ENCODE assay signal across 8 cellular contexts in genomic region chr5:150758210-150758533, GRCh38. TPM values are rescaled to one million over a fixed set of nuclear protein-coding genes. Genes with fewer than 3 reads are reported as not detected.
DNase-seq lines count a peak whose midpoint lies in the region; ATAC-seq and TF ChIP-seq lines count a peak whose summit lies in the region.

No MANE protein-coding gene starts in this region.

- peak; percentile 10 for ATAC-seq in GM21423 (IDR thresholded peaks at IDR 0.05; ENCODE audit: unreplicated experiment)

- peak overlapping the region; percentile 37; the same call in 1 of the 2 replicates for H3K9ac ChIP-seq in HUES48 (ENCODE audit: low read depth, low read length)
- peak overlapping the region; percentile 43 for H3K9ac ChIP-seq in endocrine pancreas (ENCODE audit: control insufficient read depth, insufficient read depth, low read length)

- TSS peak; percentile 74 for BruUV-seq in A673 (replicated peaks; lab: Mats Ljungman, UMichigan)

- H3K4me3 ChIP-seq in A673 (ENCODE audit: low read depth, low read length, poor library complexity, severe bottlenecking) (peak overlapping the region; percentile 78), HUES48 (ENCODE audit: low read depth, low read length) (peak overlapping the region; percentile 91), endocrine pancreas (ENCODE audit: control insufficient read depth, insufficient read depth, low read length) (peak overlapping the region; percentile 95), neutrophil (ENCODE audit: low read depth in 1 of 2, low read length in 1 of 2) (peak overlapping the region; percentile 76 to 86)

- H3K27me3 ChIP-seq in A673 (replicated peaks; ENCODE audit: insufficient read depth, low read depth, low read length, poor library complexity), result no peaks in the 10 kb centered on the region
- no peaks in the 10 kb centered on the region for H3K27me3 ChIP-seq in HUES48 (ENCODE audit: control insufficient read depth, insufficient read depth, low read length)
- H3K27me3 ChIP-seq in endocrine pancreas (ENCODE audit: control insufficient read depth, insufficient read depth, low read length), result no peaks in the 10 kb centered on the region
- no peaks in the 10 kb centered on the region for H3K27me3 ChIP-seq in neutrophil

- H3K27ac ChIP-seq in A673 (ENCODE audit: low read depth, low read length, poor library complexity, severe bottlenecking), result peak overlapping the region; percentile 97
- peak overlapping the region; percentile 99 for H3K27ac ChIP-seq in HUES48 (ENCODE audit: low read depth, low read length)
- H3K27ac ChIP-seq in neutrophil, result peak overlapping the region; percentile 92

- H3K36me3 ChIP-seq in A673 (ENCODE audit: insufficient read depth, low read length, poor library complexity, severe bottlenecking) (peaks cover 32% of the 10 kb centered on the region), HUES48 (ENCODE audit: control insufficient read depth, insufficient read depth, low read length) (peaks cover 27% of the 10 kb centered on the region), endocrine pancreas (ENCODE audit: control insufficient read depth, insufficient read depth, low read length) (no peaks in the 10 kb centered on the region), neutrophil (peaks cover 29% of the 10 kb centered on the region)

- intact Hi-C loops in A673 (cut with micrococcal nuclease; ENCODE audit: unreplicated experiment), result no loop called here

- H3K4me1 ChIP-seq in A673 (ENCODE audit: insufficient read depth, low read length, poor library complexity, severe bottlenecking) (peaks cover 9% of the 10 kb centered on the region), HUES48 (ENCODE audit: control insufficient read depth, insufficient read depth, low read length) (no peaks in the 10 kb centered on the region; the same call in 1 of the 2 replicates), endocrine pancreas (ENCODE audit: control insufficient read depth, insufficient read depth, low read length) (peaks cover 22% of the 10 kb centered on the region), neutrophil (ENCODE audit: control insufficient read depth in 1 of 2, insufficient read depth in 1 of 2, low read depth in 1 of 2, low read length in 1 of 2) (peaks cover 39 to 48% of the 10 kb centered on the region in 2 experiments)

- CTCF ChIA-PET in A673 (lab: Charles Lee), result interaction anchor here (1.0 to 1.2 kb wide), 2 partner anchors 89 to 198 kb away, joined by 3 read pairs; no protein-coding TSS in a partner anchor

- H3K9me3 ChIP-seq in A673 (ENCODE audit: low read depth, low read length, poor library complexity, severe bottlenecking), result no peaks in the 10 kb centered on the region
- H3K9me3 ChIP-seq in HUES48 (ENCODE audit: control insufficient read depth, insufficient read depth, low read length), result peaks cover 4% of the 10 kb centered on the region; the same call in 1 of the 2 replicates
- H3K9me3 ChIP-seq in endocrine pancreas (ENCODE audit: control insufficient read depth, low read length), result no peaks in the 10 kb centered on the region
- no peaks in the 10 kb centered on the region for H3K9me3 ChIP-seq in neutrophil

- no peak for TF ChIP-seq CTCF in A673 (conservative IDR thresholded peaks at IDR 0.05; ENCODE audit: low read depth, low read length)
- no peak for TF ChIP-seq CTCF in neutrophil (IDR thresholded peaks at IDR 0.05)

- no peak for DNase-seq in A673 (ENCODE audit: low spot score)
- DNase-seq in HK-2 (ENCODE audit: unreplicated experiment), result no peak
- DNase-seq in T-helper 9 cell, result no peak
- DNase-seq in SIG-M5 (lab: John Stamatoyannopoulos, UW), result no peak

- POLR2A ChIA-PET in A673 (lab: Charles Lee; ENCODE audit: low non-redundant PET), result interaction anchor here (0.6 to 1.3 kb wide), 3 partner anchors 21 to 582 kb away, joined by 3 to 7 read pairs (median 3); partner anchors contain the start of genes ANXA6 and SMIM3

RNA-seq across cellular contexts. Expression of gene DCTN4, which starts 0.6 kb away (rescaled TPM):
- 62.3 and 67.6 TPM in 2 replicates for total RNA-seq in A673 (2021)

RNA-seq across cellular contexts. Expression of gene SMIM3, which starts 20.4 kb away (rescaled TPM):
- total RNA-seq in A673 (2021), result 11.6 and 14.5 TPM in 2 replicates

RNA-seq across cellular contexts. Expression of gene RBM22, which starts 57.3 kb away (rescaled TPM):
- total RNA-seq in A673 (2021), result 58.7 and 66.8 TPM in 2 replicates
